ENCODE assay signal across 17 cellular contexts in the genomic region with DNA sequence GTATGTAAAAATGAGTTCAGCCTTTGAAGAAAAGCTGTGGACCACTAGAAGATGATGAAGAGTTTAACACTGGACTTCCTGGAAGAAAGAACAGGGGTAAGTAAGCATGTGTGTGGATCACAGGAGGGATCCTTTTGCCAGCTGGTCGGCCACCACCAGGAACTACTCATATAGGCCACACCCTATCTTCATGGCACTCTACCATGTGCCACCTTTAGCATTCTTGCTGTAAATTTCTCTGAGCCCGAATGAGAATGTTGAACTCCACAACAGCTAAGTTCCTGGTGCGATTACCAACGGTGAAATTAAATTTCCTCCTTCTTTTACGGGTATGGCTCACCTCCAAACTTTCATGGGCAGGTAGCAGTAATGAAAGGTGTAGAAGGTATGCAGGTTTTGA.
DNase-seq lines count a peak whose midpoint lies in the region; ATAC-seq and TF ChIP-seq lines count a peak whose summit lies in the region.
"Had no signal": no experiment of that assay in that cellular context is flagged by ENCODE, and none has a peak within 500 bp of the region (broad histone marks: within the 10 kb centered on the region; RNA-seq: fewer than 3 reads in every experiment).

No MANE protein-coding gene starts in this region.

- H3K9ac ChIP-seq in MM.1S (ENCODE audit: low read length), result no peak overlapping the region

- H3K79me2 ChIP-seq in MM.1S (ENCODE audit: low read length), result no peaks in the 10 kb centered on the region

- H3K27ac ChIP-seq in MM.1S (ENCODE audit: low read length) (peak overlapping the region; percentile 96), cingulate gyrus (ENCODE audit: low read depth, low read length) (peak overlapping the region; percentile 42)
- no peak overlapping the region for H3K27ac ChIP-seq in CD8-positive, alpha-beta memory T cell (ENCODE audit: low read depth, low read length)

- peaks cover 0 to 2% (median 0%) of the 10 kb centered on the region in 5 donors for H3K9me3 Mint-ChIP-seq in CD8-positive, alpha-beta memory T cell
- H3K9me3 Mint-ChIP-seq: CD4-positive, CD25-positive, alpha-beta regulatory T cell; H9; IgD-negative memory B cell had no signal

- POLR2A ChIA-PET in CD8-positive, alpha-beta memory T cell (lab: Charles Lee), result no interaction called here

- H3K27me3 Mint-ChIP-seq in CD8-positive, alpha-beta memory T cell, result peaks cover 0 to 6% of the 10 kb centered on the region in 2 donors

- no peaks in the 10 kb centered on the region for H3K9me2 ChIP-seq in MM.1S (replicated peaks; ENCODE audit: insufficient read depth, low read length)

- H4K20me1 ChIP-seq in MM.1S (ENCODE audit: insufficient read depth, low read length), result no peaks in the 10 kb centered on the region

- CTCF ChIA-PET in CD8-positive, alpha-beta memory T cell (lab: Charles Lee), result no interaction called here

- H3K4me3 Mint-ChIP-seq in CD8-positive, alpha-beta memory T cell, result no peak overlapping the region
- H3K4me3 Mint-ChIP-seq: CD4-positive, CD25-positive, alpha-beta regulatory T cell; H9; IgD-negative memory B cell had no signal

- H3K27ac Mint-ChIP-seq in CD8-positive, alpha-beta memory T cell, result no peak overlapping the region
- H3K27ac Mint-ChIP-seq: CD4-positive, CD25-positive, alpha-beta regulatory T cell; H9; IgD-negative memory B cell had no signal

- intact Hi-C loops in left colon (cut with DNase I, micrococcal nuclease), result no loop called here

- H3K4me3 ChIP-seq in MM.1S (ENCODE audit: low read length), result no peak overlapping the region
- H3K4me3 ChIP-seq in CD8-positive, alpha-beta memory T cell (ENCODE audit: low read length), result no peak overlapping the region

- H3K36me3 ChIP-seq in MM.1S (replicated peaks; ENCODE audit: insufficient read depth, low read length), result no peaks in the 10 kb centered on the region
- H3K36me3 ChIP-seq in CD8-positive, alpha-beta memory T cell (ENCODE audit: insufficient read depth, low read length), result no peaks in the 10 kb centered on the region
- H3K36me3 ChIP-seq: BE2C had no signal

- H3F3A ChIP-seq in MM.1S (ENCODE audit: insufficient read depth, low read length), result peaks cover 28% of the 10 kb centered on the region

- H2AFZ ChIP-seq in MM.1S (ENCODE audit: low read length), result peak overlapping the region; percentile 30; the same call in 1 of the 2 replicates

- no peak for TF ChIP-seq CTCF in MM.1S (IDR thresholded peaks at IDR 0.05; ENCODE audit: low read length)
- TF ChIP-seq CTCF in omental fat pad (IDR thresholded peaks at IDR 0.05), result no peak

- H3K36me3 Mint-ChIP-seq in CD8-positive, alpha-beta memory T cell, result no peaks in the 10 kb centered on the region
- H3K36me3 Mint-ChIP-seq: CD4-positive, CD25-positive, alpha-beta regulatory T cell; IgD-negative memory B cell had no signal

- DNase-seq in MM.1S (no peak), left colon (peak; percentile 45 to 70), omental fat pad (ENCODE audit: low spot score) (no peak), midbrain (lab: John Stamatoyannopoulos, UW) (no peak)
- no peak for DNase-seq in CD8-positive, alpha-beta memory T cell
- DNase-seq: BE2C; C1 segment of cervical spinal cord; Caco-2; CD4-positive, CD25-positive, alpha-beta regulatory T cell; DMS153; DMS79; GF-D8; H9 had no signal

- no peaks in the 10 kb centered on the region for H3K4me1 Mint-ChIP-seq in CD8-positive, alpha-beta memory T cell
- H3K4me1 Mint-ChIP-seq: CD4-positive, CD25-positive, alpha-beta regulatory T cell had no signal

- H3K4me1 ChIP-seq in MM.1S (ENCODE audit: low read length), result peaks cover 60% of the 10 kb centered on the region
- H3K4me1 ChIP-seq in CD8-positive, alpha-beta memory T cell (ENCODE audit: insufficient read depth, low read length), result no peaks in the 10 kb centered on the region
- H3K4me1 ChIP-seq: BE2C, Caco-2 had no signal

- H3K9me3 ChIP-seq in MM.1S (replicated peaks; ENCODE audit: insufficient read depth, low read length), result no peaks in the 10 kb centered on the region
- no peaks in the 10 kb centered on the region for H3K9me3 ChIP-seq in CD8-positive, alpha-beta memory T cell (ENCODE audit: low read length)
- H3K9me3 ChIP-seq: BE2C, Caco-2 had no signal

- peak; percentile 96 for ATAC-seq in left colon
- no peak for ATAC-seq in omental fat pad (ENCODE audit: low FRiP score)
- ATAC-seq in HG03442 (IDR thresholded peaks at IDR 0.05; ENCODE audit: unreplicated experiment), result no peak
- ATAC-seq: HepG2 had no signal

- H3K27me3 ChIP-seq in MM.1S (replicated peaks; ENCODE audit: insufficient read depth, low read length), result no peaks in the 10 kb centered on the region
- no peaks in the 10 kb centered on the region for H3K27me3 ChIP-seq in CD8-positive, alpha-beta memory T cell (ENCODE audit: insufficient read depth, low read length, poor library complexity, severe bottlenecking)
- H3K27me3 ChIP-seq: BE2C had no signal

- H3K4me2 ChIP-seq in MM.1S (ENCODE audit: low read depth, low read length), result peak overlapping the region; percentile 31; the same call in 1 of the 2 replicates

Comparison
In these comparisons a context has a peak if more than half of its experiments do, and no peak if none do; other contexts are left out.
1. DNase-seq: peak in left colon (2 of 2); none in MM.1S (single experiment), omental fat pad (single experiment), midbrain (single experiment) and CD8-positive, alpha-beta memory T cell (0 of 5).